Comparison of ENCODE assay signal across 9 cellular contexts in genomic region chr16:35452471-35452870, GRCh38.
"Had no signal": no experiment of that assay in that cellular context is flagged by ENCODE, and none has a peak within 500 bp of the region (broad histone marks: within the 10 kb centered on the region; RNA-seq: fewer than 3 reads in every experiment).

No MANE protein-coding gene starts in this region.

- H3K4me3 ChIP-seq: GM23248, GM23338, HAP-1 had no signal

- H3K27ac Mint-ChIP-seq: GM23338, H9, HFFc6 had no signal

- DNase-seq: GM23248, GOT3, H7, H9, HCEC 1CT, HFFc6 had no signal

- H3K36me3 ChIP-seq: HAP-1 had no signal

- H3K4me1 Mint-ChIP-seq: GM23338, H9 had no signal

- H3K4me1 ChIP-seq: HAP-1 had no signal

- ATAC-seq: GM23338, HCT116 had no signal

- H3K27ac ChIP-seq: GM23248 had no signal

- H3K4me3 Mint-ChIP-seq: GM23338, H9, HFFc6 had no signal
